In genomic region chrX:111318901-111319300, GRCh38 we compare ENCODE assay signal across 3 cellular contexts. TPM values are rescaled to one million over a fixed set of nuclear protein-coding genes. Genes with fewer than 3 reads are reported as not detected.
"Had no signal": no experiment of that assay in that cellular context is flagged by ENCODE, and none has a peak within 500 bp of the region (broad histone marks: within the 10 kb centered on the region; RNA-seq: fewer than 3 reads in every experiment).

No MANE protein-coding gene starts in this region.

- H3K4me3 ChIP-seq: GM12878 had no signal

- DNase-seq: GF-D8 had no signal

RNA-seq across cellular contexts. Expression of gene CAPN6, which starts 48.6 kb away (rescaled TPM):
- total RNA-seq: G401, GM12878 had no signal
- polyA plus RNA-seq: GM12878 had no signal
